In genomic region chr19:49570997-49571676, GRCh38 we compare ENCODE assay signal across 8 cellular contexts. TPM values are rescaled to one million over a fixed set of nuclear protein-coding genes. Genes with fewer than 3 reads are reported as not detected.
DNase-seq lines count a peak whose midpoint lies in the region; ATAC-seq, FAIRE-seq and TF ChIP-seq lines count a peak whose summit lies in the region.

No MANE protein-coding gene starts in this region.

- peaks cover 21% of the 10 kb centered on the region for H3K4me1 Mint-ChIP-seq in chondrocyte (ENCODE audit: low read depth)

- no peaks in the 10 kb centered on the region for H3K9me3 Mint-ChIP-seq in chondrocyte (ENCODE audit: low read depth)

- no peak overlapping the region for H3K4me3 Mint-ChIP-seq in chondrocyte (ENCODE audit: unreplicated experiment)

- H3K36me3 Mint-ChIP-seq in chondrocyte (ENCODE audit: low read depth) = no peaks in the 10 kb centered on the region

- ATAC-seq in GM21825 (IDR thresholded peaks at IDR 0.05; ENCODE audit: unreplicated experiment) = no peak

- H3F3A ChIP-seq in neural cell (ENCODE audit: insufficient read depth, low read length, poor library complexity, severe bottlenecking) = no peaks in the 10 kb centered on the region

- H3K79me2 ChIP-seq in neural cell (replicated peaks; ENCODE audit: insufficient read depth, low read length) = peaks cover 4% of the 10 kb centered on the region

- FAIRE-seq in HTR-8/SVneo (lab: Jason Lieb, UNC) = no peak

- H4K20me1 ChIP-seq in neural cell (ENCODE audit: insufficient read depth) = no peaks in the 10 kb centered on the region

- no peak overlapping the region for H3K9ac ChIP-seq in neural cell (ENCODE audit: low read length)

- H3K27ac Mint-ChIP-seq in chondrocyte (ENCODE audit: unreplicated experiment) = peak overlapping the region; percentile 30

- no peak for TF ChIP-seq RAD21 in neural cell (conservative IDR thresholded peaks at IDR 0.05)

- H3K9me2 ChIP-seq in neural cell (ENCODE audit: insufficient read depth, low read length) = no peaks in the 10 kb centered on the region

- no peak overlapping the region for H3K4me2 ChIP-seq in neural cell (ENCODE audit: low read length)

- peak; percentile 18 for DNase-seq in NCI-H510A (lab: John Stamatoyannopoulos, UW)
- DNase-seq in chondrocyte (ENCODE audit: low spot score) = no peak
- no peak for DNase-seq in NCI-H2081 treated with DMSO at 0.1 percent for 48 hours (lab: John Stamatoyannopoulos, UW)
- no peak for DNase-seq in NCI-H1436 treated with DMSO at 0.1 percent for 48 hours (lab: John Stamatoyannopoulos, UW)
- DNase-seq in HTR-8/SVneo (ENCODE audit: insufficient read length, low spot score) = no peak

- TF ChIP-seq EP300 in neural cell (conservative IDR thresholded peaks at IDR 0.05; ENCODE audit: poor library complexity, severe bottlenecking) = no peak

- H2AFZ ChIP-seq in neural cell (ENCODE audit: low read depth, low read length) = no peak overlapping the region

- TF ChIP-seq CTCF in GM12873 (IDR thresholded peaks at IDR 0.05; ENCODE audit: insufficient read depth, low read depth, low read length, missing control alignments) (peak; percentile 17), chondrocyte (IDR thresholded peaks at IDR 0.05) (peak; percentile 17), neural cell (IDR thresholded peaks at IDR 0.05; ENCODE audit: poor library complexity, severe bottlenecking) (no peak)

- H3K27me3 Mint-ChIP-seq in chondrocyte (ENCODE audit: low read depth) = no peaks in the 10 kb centered on the region

- H3K36me3 ChIP-seq in neural cell (ENCODE audit: insufficient read depth, low read length) = no peaks in the 10 kb centered on the region

- no peak overlapping the region for H3K4me3 ChIP-seq in neural cell (ENCODE audit: low read length)

- H3K9me3 ChIP-seq in neural cell (ENCODE audit: low read length) = no peaks in the 10 kb centered on the region

- no peaks in the 10 kb centered on the region for H3K27me3 ChIP-seq in neural cell (ENCODE audit: insufficient read depth, low read depth, low read length)

- H3K27ac ChIP-seq in neural cell (ENCODE audit: low read length) = no peak overlapping the region

TF ChIP-seq in neural cell, 6 proteins besides CTCF, POLR2A, EP300 and RAD21:
- TF ChIP-seq SMC3 (conservative IDR thresholded peaks at IDR 0.05; ENCODE audit: poor library complexity) = peak; percentile 13
- no peak for TF ChIP-seq REST (IDR thresholded peaks at IDR 0.05; ENCODE audit: borderline replicate concordance)
- no peak for TF ChIP-seq POLR2AphosphoS5 (IDR thresholded peaks at IDR 0.05)
- no peak for TF ChIP-seq EZH2 (IDR thresholded peaks at IDR 0.05; ENCODE audit: borderline replicate concordance, insufficient read depth, low read length, poor library complexity, severe bottlenecking)

RNA-seq across cellular contexts. Expression of gene NOSIP, which starts 9.2 kb away (rescaled TPM):
- 41.0 to 47.0 TPM (median 46.5 TPM) in 3 replicates for total RNA-seq in chondrocyte
- polyA plus RNA-seq in neural cell = 129 and 153 TPM in 2 replicates
- polyA minus RNA-seq in neural cell = 60.0 and 71.6 TPM in 2 replicates

RNA-seq across cellular contexts. Expression of gene PRRG2, which starts 10.0 kb away (rescaled TPM):
- 0.17 to 0.56 TPM (median 0.39 TPM) in 3 replicates for total RNA-seq in chondrocyte
- polyA plus RNA-seq in neural cell = not detected in 2 replicates
- polyA minus RNA-seq in neural cell = 0.69 and 2.2 TPM in 2 replicates

RNA-seq across cellular contexts. Expression of gene PRR12, which starts 19.8 kb away (rescaled TPM):
- total RNA-seq in chondrocyte = 23.8 to 33.9 TPM (median 28.1 TPM) in 3 replicates
- 1.2 and 1.7 TPM in 2 replicates for polyA plus RNA-seq in neural cell
- polyA minus RNA-seq in neural cell = 6.3 and 8.3 TPM in 2 replicates

RNA-seq across cellular contexts. Expression of gene RCN3, which starts 43.3 kb away (rescaled TPM):
- 233 to 326 TPM (median 298 TPM) in 3 replicates for total RNA-seq in chondrocyte
- polyA plus RNA-seq in neural cell = not detected in 2 replicates
- polyA minus RNA-seq in neural cell = not detected in 2 replicates

RNA-seq across cellular contexts. Expression of gene FCGRT, which starts 58.7 kb away (rescaled TPM):
- total RNA-seq in chondrocyte = 103 to 112 TPM (median 103 TPM) in 3 replicates
- polyA plus RNA-seq in neural cell = 1.7 TPM in 1 of 2 replicates, not detected in the other
- not detected in 2 replicates for polyA minus RNA-seq in neural cell
